In genomic region chr10:7756360-7756992, GRCh38 we compare ENCODE assay signal across 9 cellular contexts. TPM values are rescaled to one million over a fixed set of nuclear protein-coding genes. Genes with fewer than 3 reads are reported as not detected.
DNase-seq lines count a peak whose midpoint lies in the region; ATAC-seq and TF ChIP-seq lines count a peak whose summit lies in the region.
"Had no signal": no experiment of that assay in that cellular context is flagged by ENCODE, and none has a peak within 500 bp of the region (broad histone marks: within the 10 kb centered on the region; RNA-seq: fewer than 3 reads in every experiment).

No MANE protein-coding gene starts in this region.

- H3K27ac ChIP-seq in Karpas-422 (ENCODE audit: low read length), result no peak overlapping the region
- H3K27ac ChIP-seq: BLaER1 had no signal

- peak; percentile 49 for TF ChIP-seq CTCF in kidney epithelial cell (IDR thresholded peaks at IDR 0.05; ENCODE audit: insufficient read depth, low read length, poor library complexity, severe bottlenecking)

- H3K27me3 ChIP-seq in Karpas-422 (ENCODE audit: low read length) (no peaks in the 10 kb centered on the region), kidney epithelial cell (ENCODE audit: control insufficient read depth, insufficient read depth, low read length) (no peaks in the 10 kb centered on the region)
- H3K27me3 ChIP-seq: BLaER1 had no signal

- no peaks in the 10 kb centered on the region for H3K9me2 ChIP-seq in Karpas-422 (replicated peaks; ENCODE audit: insufficient read depth, low read length)

- H3K9me3 Mint-ChIP-seq in activated naive CD4-positive, alpha-beta T cell treated with anti-CD3 and anti-CD28 coated beads, Interleukin-2, amount 10 ng/mL, durations not matched to agents 7 days and 5 days, result no peaks in the 10 kb centered on the region

- no peaks in the 10 kb centered on the region for H3K9me3 ChIP-seq in Karpas-422 (ENCODE audit: low read length)
- H3K9me3 ChIP-seq: BLaER1 had no signal

- no peaks in the 10 kb centered on the region for H3K4me1 Mint-ChIP-seq in activated naive CD4-positive, alpha-beta T cell treated with anti-CD3 and anti-CD28 coated beads, Interleukin-2, amount 10 ng/mL, durations not matched to agents 7 days and 5 days

- no peak overlapping the region for H3K4me3 Mint-ChIP-seq in activated naive CD4-positive, alpha-beta T cell treated with anti-CD3 and anti-CD28 coated beads, Interleukin-2, amount 10 ng/mL, durations not matched to agents 7 days and 5 days

- no peaks in the 10 kb centered on the region for H4K20me1 ChIP-seq in Karpas-422 (ENCODE audit: insufficient read depth, low read depth, low read length)
- H4K20me1 ChIP-seq: BLaER1 had no signal

- H3K9ac ChIP-seq in Karpas-422 (ENCODE audit: low read length), result no peak overlapping the region
- H3K9ac ChIP-seq: BLaER1 had no signal

- no peaks in the 10 kb centered on the region for H3K4me1 ChIP-seq in Karpas-422 (ENCODE audit: low read length)
- H3K4me1 ChIP-seq: BLaER1 had no signal

- no peak overlapping the region for H3K27ac Mint-ChIP-seq in activated naive CD4-positive, alpha-beta T cell treated with anti-CD3 and anti-CD28 coated beads, Interleukin-2, amount 10 ng/mL, durations not matched to agents 7 days and 5 days

- H3K36me3 Mint-ChIP-seq in activated naive CD4-positive, alpha-beta T cell treated with anti-CD3 and anti-CD28 coated beads, Interleukin-2, amount 10 ng/mL, durations not matched to agents 7 days and 5 days, result peaks cover 49% of the 10 kb centered on the region

- CTCF ChIA-PET in activated naive CD4-positive, alpha-beta T cell treated with anti-CD3 and anti-CD28 coated beads, Interleukin-2, amount 10 ng/mL, durations not matched to agents 7 days and 5 days (lab: Charles Lee), result interaction anchor here (0.6 to 1.1 kb wide), 3 partner anchors 19 to 1454 kb away, joined by 3 read pairs; no protein-coding TSS in a partner anchor

- ATAC-seq in HG02870 (IDR thresholded peaks at IDR 0.05; ENCODE audit: unreplicated experiment), result no peak

- H2AFZ ChIP-seq in Karpas-422 (ENCODE audit: low read length), result no peak overlapping the region

- H3K79me2 ChIP-seq in Karpas-422 (ENCODE audit: low read length), result no peaks in the 10 kb centered on the region

- DNase-seq in NCI-H146 (lab: John Stamatoyannopoulos, UW) (peak; percentile 31), NCI-H146 treated with DMSO at 0.1 percent for 48 hours (lab: John Stamatoyannopoulos, UW; ENCODE audit: unreplicated experiment) (no peak), Karpas-422 (peak; percentile 75), kidney epithelial cell (ENCODE audit: low read depth) (no peak), SKM-1 treated with dmso at 0.1 percent for 144 hours (lab: John Stamatoyannopoulos, UW; ENCODE audit: unreplicated experiment) (no peak), NCI-H345 (lab: John Stamatoyannopoulos, UW) (no peak)
- DNase-seq in activated naive CD4-positive, alpha-beta T cell treated with anti-CD3 and anti-CD28 coated beads, Interleukin-2, amount 10 ng/mL, durations not matched to agents 7 days and 5 days, result peak; percentile 42

- no peak overlapping the region for H3K4me2 ChIP-seq in Karpas-422 (ENCODE audit: low read depth, low read length, poor library complexity, severe bottlenecking)
- H3K4me2 ChIP-seq: BLaER1 had no signal

- H3K36me3 ChIP-seq in Karpas-422 (ENCODE audit: insufficient read depth, low read length) (peaks cover 55% of the 10 kb centered on the region), kidney epithelial cell (ENCODE audit: control insufficient read depth, insufficient read depth, low read length) (no peaks in the 10 kb centered on the region)

- H3K27me3 Mint-ChIP-seq in activated naive CD4-positive, alpha-beta T cell treated with anti-CD3 and anti-CD28 coated beads, Interleukin-2, amount 10 ng/mL, durations not matched to agents 7 days and 5 days, result no peaks in the 10 kb centered on the region

- no peak overlapping the region for H3K4me3 ChIP-seq in Karpas-422 (ENCODE audit: low read length)
- H3K4me3 ChIP-seq in kidney epithelial cell (ENCODE audit: low read depth, low read length), result no peak overlapping the region
- H3K4me3 ChIP-seq: BLaER1 had no signal

RNA-seq across cellular contexts. Expression of gene KIN, which starts 31.3 kb away (rescaled TPM):
- total RNA-seq in Karpas-422 (2014; rRNA removed; shearing (Covaris generic); ENCODE audit: low replicate concordance), result 4.0 and 7.9 TPM in 2 replicates
- 15.3 and 16.9 TPM in 2 replicates for total RNA-seq in kidney epithelial cell

RNA-seq across cellular contexts. Expression of gene ATP5F1C, which starts 31.5 kb away (rescaled TPM):
- 207 and 291 TPM in 2 replicates for total RNA-seq in Karpas-422 (2014; rRNA removed; shearing (Covaris generic); ENCODE audit: low replicate concordance)
- total RNA-seq in kidney epithelial cell, result 230 and 291 TPM in 2 replicates

RNA-seq across cellular contexts. Expression of gene ITIH2, which starts 53.4 kb away (rescaled TPM):
- not detected in 2 replicates for total RNA-seq in Karpas-422 (2014; rRNA removed; shearing (Covaris generic); ENCODE audit: low replicate concordance)
- not detected in 2 replicates for total RNA-seq in kidney epithelial cell

Comparison
In these comparisons a context has a peak if more than half of its experiments do, and no peak if none do; other contexts are left out.
1. DNase-seq: peak in NCI-H146 (single experiment), Karpas-422 (single experiment) and activated naive CD4-positive, alpha-beta T cell treated with anti-CD3 and anti-CD28 coated beads, Interleukin-2, amount 10 ng/mL, durations not matched to agents 7 days and 5 days (single experiment); none in NCI-H146 treated with DMSO at 0.1 percent for 48 hours (single experiment), kidney epithelial cell (single experiment), SKM-1 treated with dmso at 0.1 percent for 144 hours (single experiment) and NCI-H345 (single experiment).